In the genomic region with DNA sequence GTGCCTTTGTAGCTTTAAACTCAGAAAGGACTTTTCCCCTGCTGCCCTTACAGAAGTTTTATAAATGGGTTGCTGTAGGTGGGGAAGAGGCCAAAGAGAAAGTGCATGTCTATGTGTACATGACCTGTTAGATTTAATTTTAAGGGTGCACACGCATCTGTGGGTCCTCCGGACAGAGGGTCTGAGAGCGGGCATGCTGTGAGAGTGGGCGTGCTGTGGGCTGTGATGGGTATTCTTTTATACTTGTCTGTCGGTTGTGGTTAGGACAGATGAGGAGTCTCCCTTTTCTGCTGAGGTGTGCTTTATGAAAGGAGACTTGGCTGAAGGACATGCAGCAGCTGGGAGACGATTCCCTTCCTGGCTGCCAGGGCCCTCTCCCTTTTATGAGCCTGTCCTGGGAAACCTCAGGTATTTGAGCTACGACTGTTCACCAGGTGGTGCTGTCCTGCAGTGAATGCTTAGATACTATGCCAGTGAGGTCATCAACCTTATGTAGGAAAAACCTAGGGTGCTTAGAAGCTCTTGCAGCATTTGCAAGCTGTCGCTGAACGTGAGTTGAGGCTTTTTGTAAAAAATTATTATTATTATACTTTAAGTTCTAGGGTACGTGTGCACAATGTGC, we compare ENCODE assay signal across 9 cellular contexts.
DNase-seq lines count a peak whose midpoint lies in the region; ATAC-seq, FAIRE-seq and TF ChIP-seq lines count a peak whose summit lies in the region.
"Had no signal": no experiment of that assay in that cellular context is flagged by ENCODE, and none has a peak within 500 bp of the region (broad histone marks: within the 10 kb centered on the region; RNA-seq: fewer than 3 reads in every experiment).

No MANE protein-coding gene starts in this region.

- TF ChIP-seq POLR2A in HepG2 (IDR thresholded peaks at IDR 0.05; ENCODE audit: insufficient read depth in 1 of 2, low read depth in 2 of 2, low read length in 2 of 2), result no peak

- no peak overlapping the region for H2AFZ ChIP-seq in HepG2 (ENCODE audit: low read length)

- CTCF ChIA-PET in MCF 10A (lab: Yijun Ruan, JAX) (interaction anchor here (0.5 to 10.2 kb wide), 37 partner anchors 8 to 214 kb away, joined by 3 to 196 read pairs (median 4); no protein-coding TSS in a partner anchor), HepG2 (lab: Yijun Ruan, JAX; ENCODE audit: low intra/inter-chr PET ratio, low total read pairs) (interaction anchor here (1.1 to 2.9 kb wide), 2 partner anchors 83 to 772 kb away, joined by 3 to 18 read pairs; no protein-coding TSS in a partner anchor)

- intact Hi-C loops in MCF 10A (cut with micrococcal nuclease), result loop anchor here (1.0 kb wide), 3 partner anchors 82 to 135 kb away; no protein-coding TSS in a partner anchor
- intact Hi-C loops in HepG2 (cut with micrococcal nuclease; ENCODE audit: unreplicated experiment), result loop anchor here (1.0 to 5.0 kb wide), 4 partner anchors 82 to 933 kb away; no protein-coding TSS in a partner anchor
- intact Hi-C loops in posterior cingulate gyrus (cut with DNase I), result no loop called here

- no peak overlapping the region for H3K4me3 Mint-ChIP-seq in MCF 10A (ENCODE audit: unreplicated experiment)

- no peaks in the 10 kb centered on the region for H4K20me1 ChIP-seq in HepG2 (ENCODE audit: insufficient read depth, low read length)

- H3K27ac Mint-ChIP-seq in MCF 10A (ENCODE audit: low read depth, unreplicated experiment), result no peak overlapping the region

- peaks cover 14% of the 10 kb centered on the region for H3K4me1 ChIP-seq in HepG2 (ENCODE audit: insufficient read depth, low read length)

- no peak overlapping the region for H3K9ac ChIP-seq in HepG2 (ENCODE audit: insufficient read depth, low read depth, low read length)

- ATAC-seq in HepG2 (peak; percentile 100), GM21619 (IDR thresholded peaks at IDR 0.05; ENCODE audit: unreplicated experiment) (no peak)

- H3K4me2 ChIP-seq in HepG2 (ENCODE audit: low read depth, low read length), result no peak overlapping the region

- H3K4me1 Mint-ChIP-seq in MCF 10A (ENCODE audit: insufficient read depth, unreplicated experiment), result peaks cover 33% of the 10 kb centered on the region

- H3K27me3 ChIP-seq in HepG2 (ENCODE audit: control insufficient read depth in 1 of 2, insufficient read depth in 2 of 2, low read length in 2 of 2), result no peaks in the 10 kb centered on the region

- no peaks in the 10 kb centered on the region for H3K9me3 ChIP-seq in HepG2 (ENCODE audit: low read length)

- H3K36me3 Mint-ChIP-seq in MCF 10A (ENCODE audit: insufficient read depth, unreplicated experiment), result peaks cover 17% of the 10 kb centered on the region

- H3K27ac ChIP-seq in HepG2 (ENCODE audit: extremely low read length, insufficient read depth, low read length), result no peak overlapping the region

- H3K4me3 ChIP-seq in HepG2 (replicated peaks in 1 of 3; ENCODE audit: insufficient read depth in 1 of 3, low read depth in 2 of 3, low read length in 3 of 3), result no peak overlapping the region

- no peaks in the 10 kb centered on the region for H3K79me2 ChIP-seq in HepG2 (ENCODE audit: insufficient read depth, low read length)

- TF ChIP-seq CTCF in MCF 10A (IDR thresholded peaks at IDR 0.05; ENCODE audit: unreplicated experiment), result peak; percentile 53
- peak; percentile 86 for TF ChIP-seq CTCF in HepG2 (CRISPR knock-in tag; IDR thresholded peaks at IDR 0.05)

- FAIRE-seq in HepG2 (lab: Jason Lieb, UNC), result peak; percentile 77
- FAIRE-seq: TTC549 had no signal

- peak; percentile 84 for TF ChIP-seq RAD21 in HepG2 (CRISPR knock-in tag; IDR thresholded peaks at IDR 0.05)

- WGBS in HepG2 (ENCODE audit: low lambda C conversion rate), result 55% methylated on average over 10 of the region's 10 CpGs

- H3K27me3 Mint-ChIP-seq in MCF 10A (ENCODE audit: insufficient read depth, unreplicated experiment), result no peaks in the 10 kb centered on the region

- peak in 2 of 3 experiments; percentile 19 to 47 for DNase-seq in NCI-H1417 (lab: John Stamatoyannopoulos, UW)
- no peak for DNase-seq in NCI-H1417 treated with DMSO at 0.1 percent for 48 hours (lab: John Stamatoyannopoulos, UW)
- peak; percentile 78 for DNase-seq in NCI-H2107 treated with DMSO at 0.1 percent for 48 hours (lab: John Stamatoyannopoulos, UW; ENCODE audit: unreplicated experiment)
- DNase-seq in MCF 10A (ENCODE audit: unreplicated experiment), result peak; percentile 73
- peak; percentile 83 for DNase-seq in HepG2 (ENCODE audit: low spot score)
- DNase-seq in posterior cingulate gyrus, result no peak
- DNase-seq in mucosa of gallbladder (ENCODE audit: low spot score), result no peak

- TF ChIP-seq EP300 in HepG2 (IDR thresholded peaks at IDR 0.05; ENCODE audit: low read depth in 2 of 2, low read length in 2 of 2) (no peak), HepG2 (CRISPR knock-in tag; IDR thresholded peaks at IDR 0.05; ENCODE audit: borderline replicate concordance) (no peak)

- BruUV-seq in MCF 10A (replicated peaks; lab: Mats Ljungman, UMichigan), result no TSS peak
- BruUV-seq in HepG2 (replicated peaks; lab: Mats Ljungman, UMichigan), result no TSS peak

- POLR2A ChIA-PET in MCF 10A (lab: Yijun Ruan, JAX) (interaction anchor here (0.5 to 2.6 kb wide), 12 partner anchors 37 to 1028 kb away, joined by 3 to 13 read pairs (median 3); no protein-coding TSS in a partner anchor), HepG2 (lab: Yijun Ruan, JAX) (interaction anchor here (1.4 to 1.5 kb wide), 2 partner anchors 37 to 83 kb away, joined by 3 to 6 read pairs; no protein-coding TSS in a partner anchor)

- H3K9me3 Mint-ChIP-seq in MCF 10A (ENCODE audit: unreplicated experiment), result no peaks in the 10 kb centered on the region

- in situ Hi-C loops in HepG2 (cut with HindIII; ENCODE audit: extremely low pct_ligation_motif_present, low pct_unique_long_range_greater_than_20kb), result loop anchor here (10.0 kb wide), 1 partner anchor 79 kb away; no protein-coding TSS in a partner anchor

- no peaks in the 10 kb centered on the region for H3K36me3 ChIP-seq in HepG2 (replicated peaks in 1 of 2; ENCODE audit: control insufficient read depth in 1 of 2, insufficient read depth in 2 of 2, low read length in 2 of 2)

TF ChIP-seq in HepG2, 621 proteins besides CTCF, POLR2A, EP300 and RAD21 (continues in another document):
- TF ChIP-seq NR2F6 (IDR thresholded peaks at IDR 0.05) (no peak), NR2F6 (CRISPR knock-in tag; IDR thresholded peaks at IDR 0.05) (peak; percentile 48; the same call in 1 of the 2 replicates), NFE2L1 (CRISPR knock-in tag; IDR thresholded peaks at IDR 0.05; ENCODE audit: borderline replicate concordance) (no peak), XRCC5 (optimal IDR thresholded peaks at IDR 0.05; ENCODE audit: low read length) (peak; percentile 35), CEBPG (CRISPR knock-in tag; IDR thresholded peaks at IDR 0.05) (0 out of 2 replicates have a peak, but pooled peaks have one; percentile 5), ZMYM4 (CRISPR knock-in tag; IDR thresholded peaks at IDR 0.05) (peak; percentile 21; the same call in 1 of the 2 replicates), CCDC6 (CRISPR knock-in tag; IDR thresholded peaks at IDR 0.05) (no peak), SMC3 (IDR thresholded peaks at IDR 0.05; ENCODE audit: low read length) (peak; percentile 93), MAFF (IDR thresholded peaks at IDR 0.05; ENCODE audit: low read depth, low read length) (0 out of 2 replicates have a peak, but pooled peaks have one; percentile 5), JUN (CRISPR knock-in tag; IDR thresholded peaks at IDR 0.05) (0 out of 2 replicates have a peak, but pooled peaks have one; percentile 41), ATF7 (IDR thresholded peaks at IDR 0.05) (peak; percentile 37; the same call in 1 of the 2 replicates), ATF7 (CRISPR knock-in tag; IDR thresholded peaks at IDR 0.05) (0 out of 2 replicates have a peak, but pooled peaks have one; percentile 40), ZNF430 (CRISPR knock-in tag; IDR thresholded peaks at IDR 0.05) (no peak), FOXA3 (CRISPR knock-in tag; IDR thresholded peaks at IDR 0.05) (0 out of 2 replicates have a peak, but pooled peaks have one; percentile 10), LCORL (IDR thresholded peaks at IDR 0.05) (no peak), LCORL (CRISPR knock-in tag; IDR thresholded peaks at IDR 0.05) (peak; percentile 31; the same call in 1 of the 2 replicates), CREB1 (IDR thresholded peaks at IDR 0.05) (peak; percentile 37; the same call in 1 of the 2 replicates), CREB1 (CRISPR knock-in tag; IDR thresholded peaks at IDR 0.05) (0 out of 2 replicates have a peak, but pooled peaks have one; percentile 31), TEAD3 (CRISPR knock-in tag; optimal IDR thresholded peaks at IDR 0.05; ENCODE audit: borderline replicate concordance) (peak; percentile 72), ZNF605 (CRISPR knock-in tag; IDR thresholded peaks at IDR 0.05) (peak; percentile 43; the same call in 1 of the 2 replicates), ZNF747 (CRISPR knock-in tag; IDR thresholded peaks at IDR 0.05; ENCODE audit: borderline replicate concordance) (no peak)
- TF ChIP-seq, protein P1, sequence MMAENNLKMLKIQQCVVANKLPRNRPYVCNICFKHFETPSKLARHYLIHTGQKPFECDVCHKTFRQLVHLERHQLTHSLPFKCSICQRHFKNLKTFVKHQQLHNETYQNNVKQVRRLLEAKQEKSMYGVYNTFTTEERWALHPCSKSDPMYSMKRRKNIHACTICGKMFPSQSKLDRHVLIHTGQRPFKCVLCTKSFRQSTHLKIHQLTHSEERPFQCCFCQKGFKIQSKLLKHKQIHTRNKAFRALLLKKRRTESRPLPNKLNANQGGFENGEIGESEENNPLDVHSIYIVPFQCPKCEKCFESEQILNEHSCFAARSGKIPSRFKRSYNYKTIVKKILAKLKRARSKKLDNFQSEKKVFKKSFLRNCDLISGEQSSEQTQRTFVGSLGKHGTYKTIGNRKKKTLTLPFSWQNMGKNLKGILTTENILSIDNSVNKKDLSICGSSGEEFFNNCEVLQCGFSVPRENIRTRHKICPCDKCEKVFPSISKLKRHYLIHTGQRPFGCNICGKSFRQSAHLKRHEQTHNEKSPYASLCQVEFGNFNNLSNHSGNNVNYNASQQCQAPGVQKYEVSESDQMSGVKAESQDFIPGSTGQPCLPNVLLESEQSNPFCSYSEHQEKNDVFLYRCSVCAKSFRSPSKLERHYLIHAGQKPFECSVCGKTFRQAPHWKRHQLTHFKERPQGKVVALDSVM (CRISPR knock-in tag; IDR thresholded peaks at IDR 0.05), result no peak
- TF ChIP-seq, protein P2, sequence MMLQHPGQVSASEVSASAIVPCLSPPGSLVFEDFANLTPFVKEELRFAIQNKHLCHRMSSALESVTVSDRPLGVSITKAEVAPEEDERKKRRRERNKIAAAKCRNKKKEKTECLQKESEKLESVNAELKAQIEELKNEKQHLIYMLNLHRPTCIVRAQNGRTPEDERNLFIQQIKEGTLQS (CRISPR knock-in tag; IDR thresholded peaks at IDR 0.05), result peak; percentile 85
- TF ChIP-seq, protein P3, sequence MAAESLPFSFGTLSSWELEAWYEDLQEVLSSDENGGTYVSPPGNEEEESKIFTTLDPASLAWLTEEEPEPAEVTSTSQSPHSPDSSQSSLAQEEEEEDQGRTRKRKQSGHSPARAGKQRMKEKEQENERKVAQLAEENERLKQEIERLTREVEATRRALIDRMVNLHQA (CRISPR knock-in tag; IDR thresholded peaks at IDR 0.05), result no peak

Comparison
In these comparisons a context has a peak if more than half of its experiments do, and no peak if none do; other contexts are left out.
1. DNase-seq: peak in NCI-H1417 (2 of 3), NCI-H2107 treated with DMSO at 0.1 percent for 48 hours (single experiment), MCF 10A (single experiment) and HepG2 (single experiment); none in NCI-H1417 treated with DMSO at 0.1 percent for 48 hours (single experiment), posterior cingulate gyrus (0 of 10) and mucosa of gallbladder (single experiment).